In genomic region chr13:40114305-40114896, GRCh38 we compare ENCODE assay signal across 27 cellular contexts.
DNase-seq lines count a peak whose midpoint lies in the region; ATAC-seq, FAIRE-seq and TF ChIP-seq lines count a peak whose summit lies in the region.
"Had no signal": no experiment of that assay in that cellular context is flagged by ENCODE, and none has a peak within 500 bp of the region (broad histone marks: within the 10 kb centered on the region; RNA-seq: fewer than 3 reads in every experiment).

No MANE protein-coding gene starts in this region.

- DNase-seq in HepG2 (ENCODE audit: low spot score), result no peak
- DNase-seq in right lobe of liver, result no peak
- DNase-seq in foreskin keratinocyte, result no peak
- no peak for DNase-seq in trophoblast cell
- no peak for DNase-seq in CD1c-positive myeloid dendritic cell (ENCODE audit: extremely low spot score)
- DNase-seq in activated CD8-positive, alpha-beta memory T cell treated with anti-CD3 and anti-CD28 coated beads, Interleukin-2, amount 50 U/mL, for 48 hours, result no peak
- no peak for DNase-seq in stimulated activated effector memory CD8-positive, alpha-beta T cell treated with anti-CD3 and anti-CD28 coated beads, Interleukin-12 subunit alpha, Interleukin-12 subunit beta, amount 100 ng/mL, for 72 hours (ENCODE audit: low spot score in 2 of 2)
- no peak for DNase-seq in BE2C
- DNase-seq: activated CD4-positive, CD25-positive, alpha-beta regulatory T cell treated with anti-CD3 and anti-CD28 coated beads, Interleukin-2, amount 50 U/mL, for 72 hours; activated CD8-positive, alpha-beta T cell treated with anti-CD3 and anti-CD28 coated beads, Interleukin-2, amount 10 ng/mL, durations not matched to agents 7 days and 5 days; activated gamma-delta T cell; DND-41; dorsolateral prefrontal cortex; glutamatergic neuron; kidney glomerular epithelial cell; lower lobe of right lung; NCI-H2081 treated with DMSO at 0.1 percent for 48 hours; NCI-H748 treated with DMSO at 0.1 percent for 48 hours; right cardiac atrium; stimulated activated naive CD4-positive, alpha-beta T cell; T-helper 1 cell had no signal

- no peak overlapping the region for H3K9ac ChIP-seq in HepG2 (ENCODE audit: insufficient read depth, low read depth, low read length)
- H3K9ac ChIP-seq in trophoblast cell (ENCODE audit: low read length), result no peak overlapping the region
- H3K9ac ChIP-seq: BLaER1, neural progenitor cell, parathyroid adenoma had no signal

- H2BK12ac ChIP-seq in trophoblast cell (ENCODE audit: low read length), result peak overlapping the region; percentile 58

- H3K79me1 ChIP-seq in trophoblast cell (ENCODE audit: low read length), result peaks cover 7% of the 10 kb centered on the region

- no peaks in the 10 kb centered on the region for H3K9me3 ChIP-seq in HepG2 (ENCODE audit: low read length)
- no peaks in the 10 kb centered on the region for H3K9me3 ChIP-seq in right lobe of liver
- no peaks in the 10 kb centered on the region for H3K9me3 ChIP-seq in trophoblast cell (ENCODE audit: insufficient read depth, low read depth, low read length)
- H3K9me3 ChIP-seq in BE2C, result no peaks in the 10 kb centered on the region
- H3K9me3 ChIP-seq: BLaER1, body of pancreas, lower lobe of right lung, thoracic aorta had no signal

- no peaks in the 10 kb centered on the region for H3K36me3 ChIP-seq in HepG2 (replicated peaks in 1 of 2; ENCODE audit: control insufficient read depth in 1 of 2, insufficient read depth in 2 of 2, low read length in 2 of 2)
- H3K36me3 ChIP-seq in right lobe of liver, result no peaks in the 10 kb centered on the region
- H3K36me3 ChIP-seq in trophoblast cell (ENCODE audit: control insufficient read depth in 1 of 2, insufficient read depth in 2 of 2, low read length in 2 of 2), result no peaks in the 10 kb centered on the region
- no peaks in the 10 kb centered on the region for H3K36me3 ChIP-seq in BE2C
- H3K36me3 ChIP-seq: BLaER1, HAP-1, lower lobe of right lung, neural progenitor cell, thoracic aorta had no signal

- no peak overlapping the region for H3K4me3 Mint-ChIP-seq in stimulated activated effector memory CD8-positive, alpha-beta T cell treated with anti-CD3 and anti-CD28 coated beads, Interleukin-12 subunit alpha, Interleukin-12 subunit beta, amount 100 ng/mL, for 72 hours
- H3K4me3 Mint-ChIP-seq: activated CD8-positive, alpha-beta T cell treated with anti-CD3 and anti-CD28 coated beads, Interleukin-2, amount 10 ng/mL, durations not matched to agents 7 days and 5 days; neural progenitor cell had no signal

- no peak for TF ChIP-seq CTCF in HepG2 (CRISPR knock-in tag; IDR thresholded peaks at IDR 0.05)
- no peak for TF ChIP-seq CTCF in right lobe of liver (IDR thresholded peaks at IDR 0.05)
- no peak for TF ChIP-seq CTCF in foreskin keratinocyte (conservative IDR thresholded peaks at IDR 0.05)
- no peak for TF ChIP-seq CTCF in BE2C (IDR thresholded peaks at IDR 0.05; ENCODE audit: low read depth, low read length)

- H3K27ac Mint-ChIP-seq in stimulated activated effector memory CD8-positive, alpha-beta T cell treated with anti-CD3 and anti-CD28 coated beads, Interleukin-12 subunit alpha, Interleukin-12 subunit beta, amount 100 ng/mL, for 72 hours, result no peak overlapping the region
- H3K27ac Mint-ChIP-seq: activated CD8-positive, alpha-beta T cell treated with anti-CD3 and anti-CD28 coated beads, Interleukin-2, amount 10 ng/mL, durations not matched to agents 7 days and 5 days; neural progenitor cell had no signal

- H3K36me3 Mint-ChIP-seq in stimulated activated effector memory CD8-positive, alpha-beta T cell treated with anti-CD3 and anti-CD28 coated beads, Interleukin-12 subunit alpha, Interleukin-12 subunit beta, amount 100 ng/mL, for 72 hours, result no peaks in the 10 kb centered on the region
- H3K36me3 Mint-ChIP-seq: neural progenitor cell had no signal

- no peaks in the 10 kb centered on the region for H3K9me3 Mint-ChIP-seq in stimulated activated effector memory CD8-positive, alpha-beta T cell treated with anti-CD3 and anti-CD28 coated beads, Interleukin-12 subunit alpha, Interleukin-12 subunit beta, amount 100 ng/mL, for 72 hours

- H3K14ac ChIP-seq in trophoblast cell (ENCODE audit: low read length), result no peak overlapping the region

- no peak overlapping the region for H3K18ac ChIP-seq in trophoblast cell (ENCODE audit: low read length)

- H4K8ac ChIP-seq in trophoblast cell (ENCODE audit: low read depth, low read length), result no peak overlapping the region

- no peak overlapping the region for H3K23ac ChIP-seq in trophoblast cell (ENCODE audit: low read length)

- H2AK5ac ChIP-seq in trophoblast cell (ENCODE audit: low read length), result no peak overlapping the region

- no peak overlapping the region for H4K12ac ChIP-seq in trophoblast cell (ENCODE audit: low read depth, low read length)

- peaks cover 17% of the 10 kb centered on the region for H3K4me1 ChIP-seq in HepG2 (ENCODE audit: insufficient read depth, low read length)
- H3K4me1 ChIP-seq in right lobe of liver, result peaks cover 0 to 6% (median 3%) of the 10 kb centered on the region in 4 donors
- H3K4me1 ChIP-seq in foreskin keratinocyte, result peaks cover 9% of the 10 kb centered on the region
- peaks cover 0 to 2% of the 10 kb centered on the region in 2 experiments for H3K4me1 ChIP-seq in trophoblast cell (ENCODE audit: control insufficient read depth in 1 of 2, insufficient read depth in 2 of 2, low read length in 2 of 2)
- H3K4me1 ChIP-seq in BE2C, result no peaks in the 10 kb centered on the region
- H3K4me1 ChIP-seq: BLaER1, neural progenitor cell, parathyroid adenoma had no signal

- H3K4me3 ChIP-seq in HepG2 (replicated peaks in 1 of 3; ENCODE audit: insufficient read depth in 1 of 3, low read depth in 2 of 3, low read length in 3 of 3) (no peak overlapping the region), right lobe of liver (no peak overlapping the region), trophoblast cell (ENCODE audit: low read depth, low read length) (no peak overlapping the region), BE2C (ENCODE audit: low read depth, low read length) (no peak overlapping the region)
- H3K4me3 ChIP-seq: BLaER1, body of pancreas, dorsolateral prefrontal cortex, HAP-1, lower lobe of right lung, neural progenitor cell had no signal

- H2AFZ ChIP-seq in HepG2 (ENCODE audit: low read length) (no peak overlapping the region), trophoblast cell (ENCODE audit: insufficient read depth, low read length, poor library complexity) (no peak overlapping the region)
- H2AFZ ChIP-seq: parathyroid adenoma had no signal

- no peak overlapping the region for H3K4me2 ChIP-seq in HepG2 (ENCODE audit: low read depth, low read length)
- no peak overlapping the region for H3K4me2 ChIP-seq in trophoblast cell (ENCODE audit: low read length)
- H3K4me2 ChIP-seq: BLaER1, neural progenitor cell had no signal

- no peak overlapping the region for H4K91ac ChIP-seq in trophoblast cell (ENCODE audit: low read depth, low read length)

- H4K20me1 ChIP-seq in HepG2 (ENCODE audit: insufficient read depth, low read length), result no peaks in the 10 kb centered on the region
- H4K20me1 ChIP-seq: BLaER1 had no signal

- H3K4me1 Mint-ChIP-seq in stimulated activated effector memory CD8-positive, alpha-beta T cell treated with anti-CD3 and anti-CD28 coated beads, Interleukin-12 subunit alpha, Interleukin-12 subunit beta, amount 100 ng/mL, for 72 hours, result peaks cover 32% of the 10 kb centered on the region

- WGBS in HepG2 (ENCODE audit: low lambda C conversion rate), result 58% methylated on average over 5 of the region's 6 CpGs
- 78% methylated on average over 6 of the region's 6 CpGs for WGBS in right lobe of liver (ENCODE audit: insufficient coverage, low coverage, low lambda C conversion rate, missing lambda C conversion rate)
- no CpG with 5 or more reads among the region's 6 CpGs for WGBS in trophoblast cell (ENCODE audit: extremely low coverage, insufficient coverage, insufficient read length)

- no TSS peak for BruUV-seq in HepG2 (replicated peaks; lab: Mats Ljungman, UMichigan)

- CTCF ChIA-PET in HepG2 (lab: Yijun Ruan, JAX; ENCODE audit: low intra/inter-chr PET ratio, low total read pairs), result no interaction called here

- FAIRE-seq in HepG2 (lab: Jason Lieb, UNC), result no peak

- H3K27ac ChIP-seq in HepG2 (ENCODE audit: extremely low read length, insufficient read depth, low read length), result no peak overlapping the region
- no peak overlapping the region for H3K27ac ChIP-seq in right lobe of liver
- H3K27ac ChIP-seq in foreskin keratinocyte, result peak overlapping the region; percentile 91
- H3K27ac ChIP-seq in trophoblast cell (ENCODE audit: low read depth, low read length), result no peak overlapping the region
- H3K27ac ChIP-seq: BLaER1, neural progenitor cell, parathyroid adenoma had no signal

- ATAC-seq in HepG2, result no peak
- ATAC-seq in right lobe of liver, result no peak
- no peak for ATAC-seq in foreskin keratinocyte
- no peak for ATAC-seq in stimulated activated effector memory CD8-positive, alpha-beta T cell treated with anti-CD3 and anti-CD28 coated beads, Interleukin-12 subunit alpha, Interleukin-12 subunit beta, amount 100 ng/mL, for 72 hours
- ATAC-seq: activated CD8-positive, alpha-beta T cell treated with anti-CD3 and anti-CD28 coated beads, Interleukin-2, amount 10 ng/mL, durations not matched to agents 7 days and 5 days; body of pancreas had no signal

- H3K27me3 ChIP-seq in HepG2 (ENCODE audit: control insufficient read depth in 1 of 2, insufficient read depth in 2 of 2, low read length in 2 of 2), result no peaks in the 10 kb centered on the region; a peak in 2 of 5 replicates
- no peaks in the 10 kb centered on the region for H3K27me3 ChIP-seq in right lobe of liver
- no peaks in the 10 kb centered on the region for H3K27me3 ChIP-seq in foreskin keratinocyte
- H3K27me3 ChIP-seq in trophoblast cell (ENCODE audit: insufficient read depth, low read length), result no peaks in the 10 kb centered on the region
- no peaks in the 10 kb centered on the region for H3K27me3 ChIP-seq in BE2C
- H3K27me3 ChIP-seq: BLaER1, body of pancreas, dorsolateral prefrontal cortex, neural progenitor cell had no signal

- POLR2A ChIA-PET in HepG2 (lab: Yijun Ruan, JAX), result interaction anchor here (1.2 kb wide), 1 partner anchor 45 kb away, joined by 3 read pairs; no protein-coding TSS in a partner anchor

- no peak overlapping the region for H2BK120ac ChIP-seq in trophoblast cell (ENCODE audit: insufficient read depth, low read length, poor library complexity)

- TF ChIP-seq POLR2A in HepG2 (IDR thresholded peaks at IDR 0.05; ENCODE audit: insufficient read depth in 1 of 2, low read depth in 2 of 2, low read length in 2 of 2), result no peak
- TF ChIP-seq POLR2A in right lobe of liver (IDR thresholded peaks at IDR 0.05), result no peak

- no peaks in the 10 kb centered on the region for H3K79me2 ChIP-seq in HepG2 (ENCODE audit: insufficient read depth, low read length)
- no peaks in the 10 kb centered on the region for H3K79me2 ChIP-seq in trophoblast cell (ENCODE audit: control insufficient read depth, insufficient read depth, low read length, poor library complexity)
- H3K79me2 ChIP-seq: parathyroid adenoma had no signal

- in situ Hi-C loops in HepG2 (cut with HindIII; ENCODE audit: extremely low pct_ligation_motif_present, low pct_unique_long_range_greater_than_20kb), result no loop called here

- TF ChIP-seq EP300 in HepG2 (IDR thresholded peaks at IDR 0.05; ENCODE audit: low read depth in 2 of 2, low read length in 2 of 2) (no peak), HepG2 (CRISPR knock-in tag; IDR thresholded peaks at IDR 0.05; ENCODE audit: borderline replicate concordance) (no peak)

- intact Hi-C loops in HepG2 (cut with micrococcal nuclease; ENCODE audit: unreplicated experiment), result no loop called here
- intact Hi-C loops in right lobe of liver (cut with DNase I), result no loop called here

- TF ChIP-seq RAD21 in HepG2 (CRISPR knock-in tag; IDR thresholded peaks at IDR 0.05), result no peak

- H2BK5ac ChIP-seq in trophoblast cell (ENCODE audit: low read depth, low read length, poor library complexity), result peak overlapping the region; percentile 28

- no peak overlapping the region for H3K4ac ChIP-seq in trophoblast cell (ENCODE audit: low read depth, low read length)
